Comparison of ENCODE assay signal across 8 cellular contexts in genomic region chr11:61792310-61793083, GRCh38. TPM values are rescaled to one million over a fixed set of nuclear protein-coding genes. Genes with fewer than 3 reads are reported as not detected.
DNase-seq lines count a peak whose midpoint lies in the region; ATAC-seq and TF ChIP-seq lines count a peak whose summit lies in the region.

Gene FEN1 (plus strand): TSS chr11:61792911. CDS start chr11:61795362, 2,451 bp downstream.
Gene TMEM258 (minus strand): TSS chr11:61792599. CDS start chr11:61792558, 41 bp downstream.

- no peaks in the 10 kb centered on the region for H3K9me3 ChIP-seq in CD4-positive, CD25-positive, alpha-beta regulatory T cell (ENCODE audit: control insufficient read depth in 2 of 2, low read length in 2 of 2)
- H3K9me3 ChIP-seq in lung (ENCODE audit: control insufficient read depth in 2 of 2, insufficient read depth in 1 of 2, low read length in 1 of 2) = no peaks in the 10 kb centered on the region

- H3K4me3 ChIP-seq in CD4-positive, CD25-positive, alpha-beta regulatory T cell (ENCODE audit: low read depth, low read length) = peak within 1 kb of the TSS; percentile 93
- peak within 1 kb of the TSS; percentile 80 for H3K4me3 ChIP-seq in lung

- H3K36me3 ChIP-seq in CD4-positive, CD25-positive, alpha-beta regulatory T cell (ENCODE audit: control insufficient read depth, insufficient read depth, low read length) = peaks cover 34% of the 10 kb centered on the region
- H3K36me3 ChIP-seq in lung (ENCODE audit: control insufficient read depth in 2 of 2, insufficient read depth in 2 of 2, low read length in 2 of 2) = peaks cover 6 to 35% of the 10 kb centered on the region in 2 donors

- peak within 1 kb of the TSS; percentile 99 to 100 (median 99) for H3K27ac Mint-ChIP-seq in CD4-positive, CD25-positive, alpha-beta regulatory T cell
- H3K27ac Mint-ChIP-seq in activated CD8-positive, alpha-beta T cell treated with anti-CD3 and anti-CD28 coated beads for 36 hours = peak within 1 kb of the TSS; percentile 100

- peak within 1 kb of the TSS; percentile 97 to 99 (median 99) for H3K4me3 Mint-ChIP-seq in CD4-positive, CD25-positive, alpha-beta regulatory T cell
- peak within 1 kb of the TSS; percentile 89 for H3K4me3 Mint-ChIP-seq in activated CD8-positive, alpha-beta T cell treated with anti-CD3 and anti-CD28 coated beads for 36 hours

- POLR2A ChIA-PET in activated CD8-positive, alpha-beta T cell treated with anti-CD3 and anti-CD28 coated beads for 36 hours (lab: Charles Lee) = interaction anchor here (0.6 to 5.1 kb wide), 17 partner anchors 8 to 173 kb away, joined by 3 to 32 read pairs (median 5); partner anchors contain the start of genes FADS1 and FADS2

- CTCF ChIA-PET in activated CD8-positive, alpha-beta T cell treated with anti-CD3 and anti-CD28 coated beads for 36 hours (lab: Charles Lee) = interaction anchor here (0.7 to 2.1 kb wide), 15 partner anchors 10 to 315 kb away, joined by 3 to 9 read pairs (median 4); partner anchors contain the start of gene FADS1

- WGBS in lung, 2 donors = 0% methylated on average over 61 of the region's 61 CpGs

- H3K27ac ChIP-seq in CD4-positive, CD25-positive, alpha-beta regulatory T cell (ENCODE audit: insufficient read depth, low read length, poor library complexity, severe bottlenecking) = peak within 1 kb of the TSS; percentile 90
- peak within 1 kb of the TSS; percentile 94 to 97 for H3K27ac ChIP-seq in lung (ENCODE audit: low read depth in 1 of 2, low read length in 1 of 2)

- peak; percentile 82 to 95 (median 90) for DNase-seq in CD4-positive, CD25-positive, alpha-beta regulatory T cell
- DNase-seq in HK-2 (ENCODE audit: unreplicated experiment) (peak; percentile 87), NCI-H82 treated with DMSO at 0.1 percent for 48 hours (lab: John Stamatoyannopoulos, UW; ENCODE audit: unreplicated experiment) (peak; percentile 74), ecto neural progenitor cell (ENCODE audit: low spot score) (peak; percentile 96), lung (ENCODE audit: low spot score) (peak; percentile 89)
- DNase-seq in activated CD8-positive, alpha-beta T cell treated with anti-CD3 and anti-CD28 coated beads for 36 hours = peak; percentile 94
- peak; percentile 75 to 84 (median 78) for DNase-seq in stimulated activated CD4-positive, alpha-beta T cell treated with anti-CD3 and anti-CD28 coated beads, TNF-alpha, amount 100 ng/mL, for 24 hours (ENCODE audit: low read depth in 3 of 3)

- H3K36me3 Mint-ChIP-seq in CD4-positive, CD25-positive, alpha-beta regulatory T cell = peaks cover 19% of the 10 kb centered on the region
- peaks cover 62% of the 10 kb centered on the region for H3K36me3 Mint-ChIP-seq in activated CD8-positive, alpha-beta T cell treated with anti-CD3 and anti-CD28 coated beads for 36 hours (ENCODE audit: low read depth)

- H3K4me1 ChIP-seq in CD4-positive, CD25-positive, alpha-beta regulatory T cell (ENCODE audit: control insufficient read depth, insufficient read depth, low read length, poor library complexity, severe bottlenecking) = peaks cover 20% of the 10 kb centered on the region
- peaks cover 0 to 3% of the 10 kb centered on the region in 2 donors for H3K4me1 ChIP-seq in lung (ENCODE audit: control insufficient read depth in 2 of 2, insufficient read depth in 2 of 2, low read length in 2 of 2)

- H3K4me1 Mint-ChIP-seq in CD4-positive, CD25-positive, alpha-beta regulatory T cell = peaks cover 16 to 54% (median 37%) of the 10 kb centered on the region in 4 donors
- peaks cover 57% of the 10 kb centered on the region for H3K4me1 Mint-ChIP-seq in activated CD8-positive, alpha-beta T cell treated with anti-CD3 and anti-CD28 coated beads for 36 hours (ENCODE audit: low read depth)

- H3K27me3 ChIP-seq in CD4-positive, CD25-positive, alpha-beta regulatory T cell (ENCODE audit: control insufficient read depth, insufficient read depth, low read length) = no peaks in the 10 kb centered on the region
- H3K27me3 ChIP-seq in lung (ENCODE audit: control insufficient read depth, insufficient read depth) = no peaks in the 10 kb centered on the region

- intact Hi-C loops in activated CD8-positive, alpha-beta T cell treated with anti-CD3 and anti-CD28 coated beads for 36 hours (cut with micrococcal nuclease) = no loop called here

- H3K27me3 Mint-ChIP-seq in CD4-positive, CD25-positive, alpha-beta regulatory T cell = no peaks in the 10 kb centered on the region
- H3K27me3 Mint-ChIP-seq in activated CD8-positive, alpha-beta T cell treated with anti-CD3 and anti-CD28 coated beads for 36 hours = no peaks in the 10 kb centered on the region

- ATAC-seq in CD4-positive, CD25-positive, alpha-beta regulatory T cell (ENCODE audit: low read depth in 2 of 2) = peak; percentile 88 to 91
- ATAC-seq in GM19452 (IDR thresholded peaks at IDR 0.05; ENCODE audit: unreplicated experiment) (peak; percentile 88), lung (ENCODE audit: insufficient read depth, low FRiP score) (peak; percentile 91)
- peak; percentile 87 for ATAC-seq in activated CD8-positive, alpha-beta T cell treated with anti-CD3 and anti-CD28 coated beads for 36 hours

- H3K9me3 Mint-ChIP-seq in CD4-positive, CD25-positive, alpha-beta regulatory T cell = no peaks in the 10 kb centered on the region
- no peaks in the 10 kb centered on the region for H3K9me3 Mint-ChIP-seq in activated CD8-positive, alpha-beta T cell treated with anti-CD3 and anti-CD28 coated beads for 36 hours

- no peak for TF ChIP-seq CTCF in activated CD8-positive, alpha-beta T cell treated with anti-CD3 and anti-CD28 coated beads for 36 hours (IDR thresholded peaks at IDR 0.05)
- TF ChIP-seq CTCF in lung (IDR thresholded peaks at IDR 0.05; ENCODE audit: control extremely low read depth, extremely low read depth) = no peak

RNA-seq across cellular contexts. Expression of gene FEN1, which starts in this region (rescaled TPM):
- 13.2 TPM for total RNA-seq in CD4-positive, CD25-positive, alpha-beta regulatory T cell
- polyA plus RNA-seq in CD4-positive, CD25-positive, alpha-beta regulatory T cell = 10 to 100 TPM; 19.4 to 24.5 (median 22.2) TPM
- total RNA-seq in activated CD8-positive, alpha-beta T cell treated with anti-CD3 and anti-CD28 coated beads for 36 hours = 100 to 1,000 TPM; 109 to 114 TPM
- 10 to 100 TPM in 1 of 2 donors, 1 to 10 TPM in 1; 6.4 to 13.2 TPM for total RNA-seq in lung
- polyA plus RNA-seq in lung = 10 to 100 TPM in 1 of 2 donors, 1 to 10 TPM in 1; 7.7 to 12.6 TPM

RNA-seq across cellular contexts. Expression of gene TMEM258, which starts in this region (rescaled TPM):
- total RNA-seq in CD4-positive, CD25-positive, alpha-beta regulatory T cell = 71.7 TPM
- polyA plus RNA-seq in CD4-positive, CD25-positive, alpha-beta regulatory T cell = 100 to 1,000 TPM; 207 to 283 (median 238) TPM
- 100 to 1,000 TPM; 162 to 170 TPM for total RNA-seq in activated CD8-positive, alpha-beta T cell treated with anti-CD3 and anti-CD28 coated beads for 36 hours
- total RNA-seq in lung = 100 to 1,000 TPM in 1 of 2 donors, 10 to 100 TPM in 1; 43.9 to 118 TPM
- 100 to 1,000 TPM; 208 to 229 TPM for polyA plus RNA-seq in lung

Comparison
In these comparisons a context has a peak if more than half of its experiments do, and no peak if none do; other contexts are left out.
1. Peak in every context shown above with its lines: DNase-seq, ATAC-seq, H3K4me3 ChIP-seq and H3K27ac ChIP-seq.